2 cellular contexts compared by ENCODE assay signal in genomic region chr14:60645191-60645590, GRCh38.
TF ChIP-seq lines count a peak whose summit lies in the region.

No MANE protein-coding gene starts in this region.

TF ChIP-seq in IMR-90, 13 proteins besides CTCF, POLR2A, EP300 and RAD21:
- TF ChIP-seq USF2 (IDR thresholded peaks at IDR 0.05; ENCODE audit: low read depth, low read length) = no peak

TF ChIP-seq in GM12878, 131 proteins besides CTCF, POLR2A, EP300 and RAD21:
- no peak for TF ChIP-seq SMAD5 (IDR thresholded peaks at IDR 0.05; ENCODE audit: low read depth)
- no peak for TF ChIP-seq MYC (IDR thresholded peaks at IDR 0.05; ENCODE audit: insufficient read depth, insufficient read length, insufficient replicate concordance, low read length, severe bottlenecking)
- TF ChIP-seq RELB (IDR thresholded peaks at IDR 0.05; ENCODE audit: low read depth) = no peak
- TF ChIP-seq PRDM15 (CRISPR knock-in tag; IDR thresholded peaks at IDR 0.05) = no peak
- no peak for TF ChIP-seq FOXK2 (IDR thresholded peaks at IDR 0.05)
- no peak for TF ChIP-seq SREBF2 (IDR thresholded peaks at IDR 0.05; ENCODE audit: low read length)
- TF ChIP-seq MTA3 (IDR thresholded peaks at IDR 0.05; ENCODE audit: borderline replicate concordance, low read length) = no peak
- no peak for TF ChIP-seq CHD4 (IDR thresholded peaks at IDR 0.05)
- no peak for TF ChIP-seq PBX3 (IDR thresholded peaks at IDR 0.05; ENCODE audit: insufficient replicate concordance, low read depth, low read length)
- TF ChIP-seq KLF5 (IDR thresholded peaks at IDR 0.05; ENCODE audit: partially characterized antibody) = no peak
- no peak for TF ChIP-seq PAX5 (IDR thresholded peaks at IDR 0.05; ENCODE audit: borderline replicate concordance, low read depth, low read length)
- TF ChIP-seq ZNF274 (IDR thresholded peaks at IDR 0.05; ENCODE audit: insufficient read depth, insufficient read length) = no peak
- TF ChIP-seq E2F8 (IDR thresholded peaks at IDR 0.05; ENCODE audit: low read depth, partially characterized antibody) = no peak
- no peak for TF ChIP-seq TBL1XR1 (IDR thresholded peaks at IDR 0.05; ENCODE audit: low read depth, low read length)
